8 cellular contexts compared by ENCODE assay signal in the genomic region with DNA sequence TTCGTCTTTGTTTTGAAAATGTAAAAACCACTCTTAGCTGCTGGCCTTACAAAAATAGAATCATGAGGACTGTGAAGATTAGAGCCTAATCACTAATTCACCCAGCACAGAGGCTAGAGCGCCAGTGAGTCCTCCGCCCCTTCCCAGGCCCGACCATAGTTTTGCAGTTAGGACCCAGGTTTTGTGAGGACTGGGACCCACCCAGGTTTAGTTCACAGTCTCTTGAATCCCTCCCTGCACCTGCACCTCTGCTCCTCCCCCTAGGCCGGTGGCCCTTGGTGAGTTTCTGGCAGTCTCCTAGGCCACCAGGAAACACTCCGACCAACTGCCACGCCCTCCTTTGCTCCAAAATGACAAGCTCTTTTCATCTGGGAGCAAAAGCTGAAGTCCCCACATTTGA.
DNase-seq lines count a peak whose midpoint lies in the region; FAIRE-seq and TF ChIP-seq lines count a peak whose summit lies in the region.

No MANE protein-coding gene starts in this region.

- in situ Hi-C loops in astrocyte of the spinal cord (cut with HindIII; ENCODE audit: low sequenced_read_pairs) = no loop called here

- H3K4me3 ChIP-seq in astrocyte of the spinal cord (ENCODE audit: low read depth, low read length) (peak overlapping the region; percentile 97), small intestine (ENCODE audit: low read depth in 1 of 2, low read length in 2 of 2) (peak overlapping the region in 1 of 2 donors; percentile 52)

- 2 to 8% (median 7%) methylated on average over 7 of the region's 7 CpGs for WGBS in small intestine, 3 donors

- no peaks in the 10 kb centered on the region for H3K27me3 ChIP-seq in small intestine (ENCODE audit: control insufficient read depth in 2 of 2, insufficient read depth in 2 of 2, low read length in 2 of 2)

- DNase-seq in activated CD4-positive, alpha-beta T cell treated with anti-CD3 and anti-CD28 coated beads, Interleukin-2, amount 10 ng/mL, durations not matched to agents 7 days and 5 days = peak; percentile 8
- DNase-seq in activated CD4-positive, alpha-beta T cell treated with anti-CD3 and anti-CD28 coated beads, Interleukin-2, amount 50 U/mL, for 1 hour = no peak
- DNase-seq in HCEC 1CT = peak; percentile 27
- DNase-seq in NCI-H345 treated with DMSO at 0.1 percent for 48 hours (lab: John Stamatoyannopoulos, UW; ENCODE audit: unreplicated experiment) = peak; percentile 22
- peak; percentile 47 for DNase-seq in astrocyte of the spinal cord (ENCODE audit: low read depth, low spot score)
- DNase-seq in iPS-NIHi11 (ENCODE audit: low spot score) = peak; percentile 52
- DNase-seq in small intestine = peak; percentile 36
- no peak for DNase-seq in NCI-H446 (lab: John Stamatoyannopoulos, UW)

- H3K27me3 Mint-ChIP-seq in activated CD4-positive, alpha-beta T cell treated with anti-CD3 and anti-CD28 coated beads, Interleukin-2, amount 10 ng/mL, durations not matched to agents 7 days and 5 days = peaks cover 2% of the 10 kb centered on the region

- peak overlapping the region; percentile 90 for H3K4me3 Mint-ChIP-seq in activated CD4-positive, alpha-beta T cell treated with anti-CD3 and anti-CD28 coated beads, Interleukin-2, amount 10 ng/mL, durations not matched to agents 7 days and 5 days

- peaks cover 15% of the 10 kb centered on the region for H3K4me1 Mint-ChIP-seq in activated CD4-positive, alpha-beta T cell treated with anti-CD3 and anti-CD28 coated beads, Interleukin-2, amount 10 ng/mL, durations not matched to agents 7 days and 5 days

- POLR2A ChIA-PET in activated CD4-positive, alpha-beta T cell treated with anti-CD3 and anti-CD28 coated beads, Interleukin-2, amount 10 ng/mL, durations not matched to agents 7 days and 5 days (lab: Charles Lee) = no interaction called here

- FAIRE-seq in small intestine (lab: Jason Lieb, UNC) = no peak

- no peaks in the 10 kb centered on the region for H3K4me1 ChIP-seq in small intestine (ENCODE audit: control insufficient read depth in 2 of 2, insufficient read depth in 1 of 2, low read depth in 1 of 2, low read length in 1 of 2)

- H3K9me3 ChIP-seq in small intestine (ENCODE audit: control insufficient read depth, low read depth) = no peaks in the 10 kb centered on the region

- CTCF ChIA-PET in activated CD4-positive, alpha-beta T cell treated with anti-CD3 and anti-CD28 coated beads, Interleukin-2, amount 10 ng/mL, durations not matched to agents 7 days and 5 days (lab: Charles Lee) = no interaction called here

- no peaks in the 10 kb centered on the region for H3K36me3 Mint-ChIP-seq in activated CD4-positive, alpha-beta T cell treated with anti-CD3 and anti-CD28 coated beads, Interleukin-2, amount 10 ng/mL, durations not matched to agents 7 days and 5 days (ENCODE audit: low read depth)

- H3K27ac ChIP-seq in small intestine (ENCODE audit: low read depth in 1 of 2, low read length in 1 of 2) = no peak overlapping the region

- TF ChIP-seq CTCF in astrocyte of the spinal cord (IDR thresholded peaks at IDR 0.05; ENCODE audit: low read depth, low read length) = no peak

- no peaks in the 10 kb centered on the region for H3K36me3 ChIP-seq in small intestine (ENCODE audit: control insufficient read depth in 2 of 2, insufficient read depth in 2 of 2, low read length in 2 of 2)

- H3K9me3 Mint-ChIP-seq in activated CD4-positive, alpha-beta T cell treated with anti-CD3 and anti-CD28 coated beads, Interleukin-2, amount 10 ng/mL, durations not matched to agents 7 days and 5 days = no peaks in the 10 kb centered on the region

- H3K27ac Mint-ChIP-seq in activated CD4-positive, alpha-beta T cell treated with anti-CD3 and anti-CD28 coated beads, Interleukin-2, amount 10 ng/mL, durations not matched to agents 7 days and 5 days = peak overlapping the region; percentile 76

Comparison
In these comparisons a context has a peak if more than half of its experiments do, and no peak if none do; other contexts are left out.
1. DNase-seq: peak in activated CD4-positive, alpha-beta T cell treated with anti-CD3 and anti-CD28 coated beads, Interleukin-2, amount 10 ng/mL, durations not matched to agents 7 days and 5 days (single experiment), HCEC 1CT (single experiment), NCI-H345 treated with DMSO at 0.1 percent for 48 hours (single experiment), astrocyte of the spinal cord (single experiment), iPS-NIHi11 (single experiment) and small intestine (single experiment); none in activated CD4-positive, alpha-beta T cell treated with anti-CD3 and anti-CD28 coated beads, Interleukin-2, amount 50 U/mL, for 1 hour (single experiment) and NCI-H446 (0 of 2).